Comparison of ENCODE assay signal across 1 cellular context in genomic region chr16:73058616-73059409, GRCh38.
TF ChIP-seq lines count a peak whose summit lies in the region.

No MANE protein-coding gene starts in this region.

TF ChIP-seq in GM12878, 131 proteins besides CTCF, POLR2A, EP300 and RAD21 (continued from another document):
- TF ChIP-seq, protein P1, sequence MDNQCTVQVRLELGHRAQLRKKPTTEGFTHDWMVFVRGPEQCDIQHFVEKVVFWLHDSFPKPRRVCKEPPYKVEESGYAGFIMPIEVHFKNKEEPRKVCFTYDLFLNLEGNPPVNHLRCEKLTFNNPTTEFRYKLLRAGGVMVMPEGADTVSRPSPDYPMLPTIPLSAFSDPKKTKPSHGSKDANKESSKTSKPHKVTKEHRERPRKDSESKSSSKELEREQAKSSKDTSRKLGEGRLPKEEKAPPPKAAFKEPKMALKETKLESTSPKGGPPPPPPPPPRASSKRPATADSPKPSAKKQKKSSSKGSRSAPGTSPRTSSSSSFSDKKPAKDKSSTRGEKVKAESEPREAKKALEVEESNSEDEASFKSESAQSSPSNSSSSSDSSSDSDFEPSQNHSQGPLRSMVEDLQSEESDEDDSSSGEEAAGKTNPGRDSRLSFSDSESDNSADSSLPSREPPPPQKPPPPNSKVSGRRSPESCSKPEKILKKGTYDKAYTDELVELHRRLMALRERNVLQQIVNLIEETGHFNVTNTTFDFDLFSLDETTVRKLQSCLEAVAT (IDR thresholded peaks at IDR 0.05) = peak; percentile 33; the same call in 1 of the 2 replicates
- TF ChIP-seq RUNX3 (IDR thresholded peaks at IDR 0.05; ENCODE audit: low read length) (peak; percentile 13; the same call in 1 of the 2 replicates), NBN (IDR thresholded peaks at IDR 0.05) (peak; percentile 43; the same call in 1 of the 2 replicates), ZBTB11 (CRISPR knock-in tag; IDR thresholded peaks at IDR 0.05) (no peak), NRF1 (conservative IDR thresholded peaks at IDR 0.05; ENCODE audit: low read depth, low read length) (0 out of 2 replicates have a peak, but pooled peaks have one; percentile 16), IKZF1 (conservative IDR thresholded peaks at IDR 0.05) (0 out of 2 replicates have a peak, but pooled peaks have one; percentile 44)
TF ChIP-seq in GM12878: peak in this region for 6.
